ENCODE assay signal across 1 cellular context in the genomic region with DNA sequence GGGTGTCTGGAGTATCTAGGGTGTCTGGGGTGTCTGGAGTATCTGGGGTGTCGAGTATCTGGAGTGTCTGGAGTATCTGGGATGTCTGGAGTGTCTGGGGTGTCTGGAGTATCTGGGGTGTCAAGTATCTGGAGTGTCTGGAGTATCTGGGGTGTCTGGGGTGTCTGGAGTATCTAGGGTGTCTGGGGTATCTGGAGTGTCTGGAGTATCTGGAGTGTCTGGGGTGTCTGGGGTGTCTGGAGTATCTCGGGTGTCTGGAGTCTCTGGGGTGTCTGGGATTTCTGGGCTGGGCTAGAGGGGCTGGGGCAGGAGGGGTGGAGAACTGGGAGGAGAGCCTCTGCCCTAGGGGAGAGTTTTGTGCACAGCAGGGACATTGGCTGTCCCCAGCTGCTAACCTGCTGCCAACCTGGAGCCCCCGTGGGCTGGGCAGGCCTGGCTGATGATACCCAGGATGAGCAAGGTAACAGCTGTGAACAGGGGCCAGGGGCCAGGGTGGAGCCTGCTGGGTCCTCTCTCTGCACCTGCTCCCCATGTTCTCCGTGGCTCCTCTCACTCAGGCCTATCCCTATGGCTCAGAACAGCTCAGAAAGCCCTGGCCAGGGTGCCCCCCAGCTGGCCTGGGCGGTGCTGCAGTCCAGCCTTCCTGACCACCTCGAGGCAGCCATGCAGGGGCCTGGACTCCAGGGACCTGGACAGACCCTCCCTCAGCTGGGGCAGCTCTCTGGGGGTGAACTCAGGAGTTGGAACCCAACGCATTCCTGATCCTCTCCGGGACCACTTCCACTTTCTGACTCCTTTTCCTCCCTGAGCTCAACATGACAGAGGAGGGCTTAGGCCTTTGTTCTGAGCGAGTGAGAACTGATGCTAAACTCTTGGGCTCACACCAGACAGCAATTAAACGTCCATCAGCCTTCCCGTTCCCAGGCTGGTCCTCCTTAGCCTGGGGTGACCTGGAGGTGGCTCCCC.
A peak's percentile ranks its signal among the peaks of the same experiment; 100 is the strongest.
TF ChIP-seq lines count a peak whose summit lies in the region.

No MANE protein-coding gene starts in this region.

TF ChIP-seq in HepG2, 621 proteins besides CTCF, POLR2A, EP300 and RAD21:
- TF ChIP-seq, protein P1, sequence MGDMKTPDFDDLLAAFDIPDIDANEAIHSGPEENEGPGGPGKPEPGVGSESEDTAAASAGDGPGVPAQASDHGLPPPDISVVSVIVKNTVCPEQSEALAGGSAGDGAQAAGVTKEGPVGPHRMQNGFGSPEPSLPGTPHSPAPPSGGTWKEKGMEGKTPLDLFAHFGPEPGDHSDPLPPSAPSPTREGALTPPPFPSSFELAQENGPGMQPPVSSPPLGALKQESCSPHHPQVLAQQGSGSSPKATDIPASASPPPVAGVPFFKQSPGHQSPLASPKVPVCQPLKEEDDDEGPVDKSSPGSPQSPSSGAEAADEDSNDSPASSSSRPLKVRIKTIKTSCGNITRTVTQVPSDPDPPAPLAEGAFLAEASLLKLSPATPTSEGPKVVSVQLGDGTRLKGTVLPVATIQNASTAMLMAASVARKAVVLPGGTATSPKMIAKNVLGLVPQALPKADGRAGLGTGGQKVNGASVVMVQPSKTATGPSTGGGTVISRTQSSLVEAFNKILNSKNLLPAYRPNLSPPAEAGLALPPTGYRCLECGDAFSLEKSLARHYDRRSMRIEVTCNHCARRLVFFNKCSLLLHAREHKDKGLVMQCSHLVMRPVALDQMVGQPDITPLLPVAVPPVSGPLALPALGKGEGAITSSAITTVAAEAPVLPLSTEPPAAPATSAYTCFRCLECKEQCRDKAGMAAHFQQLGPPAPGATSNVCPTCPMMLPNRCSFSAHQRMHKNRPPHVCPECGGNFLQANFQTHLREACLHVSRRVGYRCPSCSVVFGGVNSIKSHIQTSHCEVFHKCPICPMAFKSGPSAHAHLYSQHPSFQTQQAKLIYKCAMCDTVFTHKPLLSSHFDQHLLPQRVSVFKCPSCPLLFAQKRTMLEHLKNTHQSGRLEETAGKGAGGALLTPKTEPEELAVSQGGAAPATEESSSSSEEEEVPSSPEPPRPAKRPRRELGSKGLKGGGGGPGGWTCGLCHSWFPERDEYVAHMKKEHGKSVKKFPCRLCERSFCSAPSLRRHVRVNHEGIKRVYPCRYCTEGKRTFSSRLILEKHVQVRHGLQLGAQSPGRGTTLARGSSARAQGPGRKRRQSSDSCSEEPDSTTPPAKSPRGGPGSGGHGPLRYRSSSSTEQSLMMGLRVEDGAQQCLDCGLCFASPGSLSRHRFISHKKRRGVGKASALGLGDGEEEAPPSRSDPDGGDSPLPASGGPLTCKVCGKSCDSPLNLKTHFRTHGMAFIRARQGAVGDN (CRISPR knock-in tag; IDR thresholded peaks at IDR 0.05): 0 out of 2 replicates have a peak, but pooled peaks have one; percentile 14
- TF ChIP-seq KMT2B (CRISPR knock-in tag; IDR thresholded peaks at IDR 0.05): no peak
- TF ChIP-seq STAG1 (CRISPR knock-in tag; IDR thresholded peaks at IDR 0.05): peak; percentile 42
